In the genomic region with DNA sequence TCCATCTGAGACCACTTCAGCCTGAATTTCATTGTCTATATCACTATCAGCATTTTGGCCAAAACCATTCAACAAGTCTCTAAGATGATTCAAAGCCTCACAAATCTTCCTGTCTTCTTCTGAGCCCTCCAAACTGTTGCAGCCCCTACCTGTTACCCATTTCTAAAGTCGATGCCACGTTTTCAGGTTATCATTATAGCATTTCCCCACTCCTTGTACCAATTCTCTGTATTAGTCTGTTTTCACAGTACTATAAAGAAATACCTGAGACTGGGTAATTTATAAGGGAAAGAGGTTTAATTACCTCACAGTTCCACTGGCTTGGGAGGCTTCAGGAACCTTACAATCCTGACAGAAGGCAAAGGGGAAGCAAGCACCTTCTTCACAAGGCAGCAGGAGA, we compare ENCODE assay signal across 35 cellular contexts.
"Had no signal": no experiment of that assay in that cellular context is flagged by ENCODE, and none has a peak within 500 bp of the region (broad histone marks: within the 10 kb centered on the region; RNA-seq: fewer than 3 reads in every experiment).

No MANE protein-coding gene starts in this region.

- H3K27me3 ChIP-seq: MG63 had no signal

- DNase-seq: Karpas-422, Kasumi-1, MG63, MM.1S, MV-4-11, NCI-H1048, NCI-H1092, NCI-H1092 treated with DMSO at 0.1 percent for 48 hours, NCI-H1105, NCI-H1105 treated with DMSO at 0.1 percent for 48 hours, NCI-H1417, NCI-H1417 treated with DMSO at 0.1 percent for 48 hours, NCI-H1436, NCI-H1436 treated with DMSO at 0.1 percent for 48 hours, NCI-H146, NCI-H1694, NCI-H1694 treated with DMSO at 0.1 percent for 48 hours, NCI-H187, NCI-H187 treated with DMSO at 0.1 percent for 48 hours, NCI-H1930, NCI-H2029, NCI-H2029 treated with DMSO at 0.1 percent for 48 hours, NCI-H2081, NCI-H2081 treated with DMSO at 0.1 percent for 48 hours, NCI-H2107, NCI-H2171, NCI-H2171 treated with DMSO at 0.1 percent for 48 hours, NCI-H2227 treated with DMSO at 0.1 percent for 48 hours, NCI-H226, NCI-H345, NCI-H446, NCI-H446 treated with DMSO at 0.1 percent for 48 hours, NCI-H510A, NCI-H510A treated with DMSO at 0.1 percent for 48 hours, NCI-H524 had no signal

- H3K4me3 ChIP-seq: MG63 had no signal

- H3K36me3 ChIP-seq: MG63 had no signal
